14 cellular contexts compared by ENCODE assay signal in genomic region chr5:23419115-23419514, GRCh38.
DNase-seq lines count a peak whose midpoint lies in the region; ATAC-seq, FAIRE-seq and TF ChIP-seq lines count a peak whose summit lies in the region.
"Had no signal": no experiment of that assay in that cellular context is flagged by ENCODE, and none has a peak within 500 bp of the region (broad histone marks: within the 10 kb centered on the region; RNA-seq: fewer than 3 reads in every experiment).

No MANE protein-coding gene starts in this region.

- peaks cover 8% of the 10 kb centered on the region for H3K9me3 Mint-ChIP-seq in neural crest cell

- H3K27me3 Mint-ChIP-seq in neural crest cell (ENCODE audit: low read depth) = no peaks in the 10 kb centered on the region

- H3K36me3 ChIP-seq in HEK293 (ENCODE audit: control insufficient read depth in 2 of 2, insufficient read depth in 1 of 2, low read length in 2 of 2) (no peaks in the 10 kb centered on the region), bronchial epithelial cell (ENCODE audit: control insufficient read depth, insufficient read depth, low read length) (no peaks in the 10 kb centered on the region)
- H3K36me3 ChIP-seq: cardiac muscle cell, SJSA1, thoracic aorta had no signal

- no peak for ATAC-seq in left colon
- no peak for ATAC-seq in HG03460 (IDR thresholded peaks at IDR 0.05; ENCODE audit: unreplicated experiment)
- ATAC-seq: CD8-positive, alpha-beta T cell had no signal

- no peaks in the 10 kb centered on the region; the same call in 1 of the 2 replicates for H3K9me3 ChIP-seq in HEK293 (ENCODE audit: control insufficient read depth, insufficient read depth, low read depth, low read length)
- H3K9me3 ChIP-seq: SJSA1, thoracic aorta had no signal

- POLR2A ChIA-PET in HEK293 (lab: Yijun Ruan, JAX) = no interaction called here

- intact Hi-C loops in left colon (cut with DNase I, micrococcal nuclease) = no loop called here

- H3K27me3 ChIP-seq in bronchial epithelial cell (ENCODE audit: control insufficient read depth, insufficient read depth, low read length) = no peaks in the 10 kb centered on the region
- H3K27me3 ChIP-seq: cardiac muscle cell, SJSA1 had no signal

- H3K4me1 ChIP-seq in HEK293 (ENCODE audit: control insufficient read depth, insufficient read depth, low read length) = no peaks in the 10 kb centered on the region
- H3K4me1 ChIP-seq: SJSA1 had no signal

- no peak for TF ChIP-seq CTCF in HEK293 (tag by site-specific recombination; IDR thresholded peaks at IDR 0.05)
- TF ChIP-seq CTCF in bronchial epithelial cell (IDR thresholded peaks at IDR 0.05; ENCODE audit: insufficient read depth, low read length, severe bottlenecking) = no peak
- TF ChIP-seq CTCF in neural crest cell (conservative IDR thresholded peaks at IDR 0.05) = peak; percentile 34

- DNase-seq in NCI-H2227 treated with DMSO at 0.1 percent for 48 hours (lab: John Stamatoyannopoulos, UW) = peak; percentile 61
- DNase-seq in bronchial epithelial cell (ENCODE audit: low read depth) = peak; percentile 85
- no peak for DNase-seq in neural crest cell (ENCODE audit: low read depth, low spot score)
- DNase-seq in substantia nigra (lab: John Stamatoyannopoulos, UW) = no peak
- DNase-seq in NK-92 (lab: John Stamatoyannopoulos, UW; ENCODE audit: unreplicated experiment) = no peak
- DNase-seq in left colon = no peak
- DNase-seq: activated effector memory CD4-positive, alpha-beta T cell treated with Interleukin-2 at 50 U/mL for 16 hours; CD8-positive, alpha-beta T cell; NCI-H1930 had no signal

- no peak overlapping the region for H3K27ac Mint-ChIP-seq in neural crest cell (ENCODE audit: unreplicated experiment)
- H3K27ac Mint-ChIP-seq: CD8-positive, alpha-beta T cell had no signal

- CTCF ChIA-PET in HEK293 (lab: Yijun Ruan, JAX) = interaction anchor here (0.7 kb wide), 1 partner anchor 1129 kb away, joined by 3 read pairs; no protein-coding TSS in a partner anchor

- FAIRE-seq in bronchial epithelial cell (lab: Jason Lieb, UNC) = no peak

- no peak overlapping the region for H3K4me3 Mint-ChIP-seq in neural crest cell
- H3K4me3 Mint-ChIP-seq: CD8-positive, alpha-beta T cell had no signal

- H3K4me3 ChIP-seq in HEK293 (ENCODE audit: low read depth, low read length) (no peak overlapping the region), bronchial epithelial cell (ENCODE audit: low read depth, low read length) (no peak overlapping the region)
- H3K4me3 ChIP-seq: cardiac muscle cell, SJSA1, thoracic aorta had no signal

- no peaks in the 10 kb centered on the region for H3K36me3 Mint-ChIP-seq in neural crest cell (ENCODE audit: low read depth)
- H3K36me3 Mint-ChIP-seq: CD8-positive, alpha-beta T cell had no signal

- peaks cover 8% of the 10 kb centered on the region for H3K4me1 Mint-ChIP-seq in neural crest cell

- H3K27ac ChIP-seq in HEK293 (ENCODE audit: extremely low read depth, low read depth, low read length) (no peak overlapping the region), substantia nigra (ENCODE audit: low read depth, low read length, poor library complexity, severe bottlenecking) (no peak overlapping the region)
- H3K27ac ChIP-seq: cardiac muscle cell, SJSA1, thoracic aorta had no signal

TF ChIP-seq in HEK293, 187 proteins besides CTCF, POLR2A, EP300 and RAD21:
- TF ChIP-seq, protein P1, sequence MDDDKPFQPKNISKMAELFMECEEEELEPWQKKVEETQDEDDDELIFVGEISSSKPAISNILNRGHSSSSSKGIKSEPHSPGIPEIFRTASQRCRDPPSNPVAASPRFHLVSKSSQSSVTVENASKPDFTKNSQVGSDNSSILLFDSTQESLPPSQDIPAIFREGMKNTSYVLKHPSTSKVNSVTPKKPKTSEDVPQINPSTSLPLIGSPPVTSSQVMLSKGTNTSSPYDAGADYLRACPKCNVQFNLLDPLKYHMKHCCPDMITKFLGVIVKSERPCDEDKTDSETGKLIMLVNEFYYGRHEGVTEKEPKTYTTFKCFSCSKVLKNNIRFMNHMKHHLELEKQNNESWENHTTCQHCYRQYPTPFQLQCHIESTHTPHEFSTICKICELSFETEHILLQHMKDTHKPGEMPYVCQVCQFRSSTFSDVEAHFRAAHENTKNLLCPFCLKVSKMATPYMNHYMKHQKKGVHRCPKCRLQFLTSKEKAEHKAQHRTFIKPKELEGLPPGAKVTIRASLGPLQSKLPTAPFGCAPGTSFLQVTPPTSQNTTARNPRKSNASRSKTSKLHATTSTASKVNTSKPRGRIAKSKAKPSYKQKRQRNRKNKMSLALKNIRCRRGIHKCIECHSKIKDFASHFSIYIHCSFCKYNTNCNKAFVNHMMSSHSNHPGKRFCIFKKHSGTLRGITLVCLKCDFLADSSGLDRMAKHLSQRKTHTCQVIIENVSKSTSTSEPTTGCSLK (tag by site-specific recombination; IDR thresholded peaks at IDR 0.05) = no peak
- TF ChIP-seq TRIM28 (IDR thresholded peaks at IDR 0.05; ENCODE audit: borderline replicate concordance, low read length) = peak; percentile 41; the same call in 1 of the 2 replicates

Comparison
In these comparisons a context has a peak if more than half of its experiments do, and no peak if none do; other contexts are left out.
1. DNase-seq: peak in NCI-H2227 treated with DMSO at 0.1 percent for 48 hours (single experiment) and bronchial epithelial cell (single experiment); none in neural crest cell (single experiment), substantia nigra (0 of 49), NK-92 (single experiment) and left colon (0 of 2).